ENCODE assay signal across 2 cellular contexts in genomic region chr7:77444123-77444522, GRCh38.
TF ChIP-seq lines count a peak whose summit lies in the region.

No MANE protein-coding gene starts in this region.

TF ChIP-seq in A549, 52 proteins besides CTCF, POLR2A, EP300 and RAD21:
- TF ChIP-seq HOXB5 (CRISPR knock-in tag; IDR thresholded peaks at IDR 0.05) (no peak), RARB (CRISPR knock-in tag; IDR thresholded peaks at IDR 0.05) (no peak), HOXB13 (CRISPR knock-in tag; IDR thresholded peaks at IDR 0.05; ENCODE audit: low read depth) (no peak), FOSB (CRISPR knock-in tag; IDR thresholded peaks at IDR 0.05) (no peak), MYC (IDR thresholded peaks at IDR 0.05; ENCODE audit: borderline replicate concordance, low read length) (no peak), PHF8 (IDR thresholded peaks at IDR 0.05; ENCODE audit: borderline replicate concordance, low read depth) (no peak), MAFK (IDR thresholded peaks at IDR 0.05; ENCODE audit: partially characterized antibody) (no peak), GATA3 (IDR thresholded peaks at IDR 0.05; ENCODE audit: borderline replicate concordance) (no peak)
- TF ChIP-seq, protein P1, sequence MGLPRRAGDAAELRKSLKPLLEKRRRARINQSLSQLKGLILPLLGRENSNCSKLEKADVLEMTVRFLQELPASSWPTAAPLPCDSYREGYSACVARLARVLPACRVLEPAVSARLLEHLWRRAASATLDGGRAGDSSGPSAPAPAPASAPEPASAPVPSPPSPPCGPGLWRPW (IDR thresholded peaks at IDR 0.05), result no peak
TF ChIP-seq in A549: peak in this region for 0.

TF ChIP-seq in endothelial cell of umbilical vein, 7 proteins besides CTCF, POLR2A, EP300 and RAD21:
- no peak for TF ChIP-seq POLR2AphosphoS5 (IDR thresholded peaks at IDR 0.05; ENCODE audit: insufficient read depth, low read depth, low read length)
- TF ChIP-seq MYC (IDR thresholded peaks at IDR 0.05; ENCODE audit: low read depth, low read length), result no peak
- TF ChIP-seq JUN (IDR thresholded peaks at IDR 0.05; ENCODE audit: borderline replicate concordance, insufficient read depth, insufficient read length, low read depth), result no peak
- TF ChIP-seq MAX (IDR thresholded peaks at IDR 0.05; ENCODE audit: insufficient read depth, insufficient read length), result no peak
- no peak for TF ChIP-seq EZH2 (IDR thresholded peaks at IDR 0.05; ENCODE audit: borderline replicate concordance, low read depth, low read length, severe bottlenecking)
- TF ChIP-seq FOS (IDR thresholded peaks at IDR 0.05; ENCODE audit: borderline replicate concordance, insufficient read depth, low read length), result no peak
- no peak for TF ChIP-seq GATA2 (IDR thresholded peaks at IDR 0.05; ENCODE audit: insufficient read depth, insufficient read length, low read depth, low read length)
